ENCODE assay signal across 1 cellular context in the genomic region with DNA sequence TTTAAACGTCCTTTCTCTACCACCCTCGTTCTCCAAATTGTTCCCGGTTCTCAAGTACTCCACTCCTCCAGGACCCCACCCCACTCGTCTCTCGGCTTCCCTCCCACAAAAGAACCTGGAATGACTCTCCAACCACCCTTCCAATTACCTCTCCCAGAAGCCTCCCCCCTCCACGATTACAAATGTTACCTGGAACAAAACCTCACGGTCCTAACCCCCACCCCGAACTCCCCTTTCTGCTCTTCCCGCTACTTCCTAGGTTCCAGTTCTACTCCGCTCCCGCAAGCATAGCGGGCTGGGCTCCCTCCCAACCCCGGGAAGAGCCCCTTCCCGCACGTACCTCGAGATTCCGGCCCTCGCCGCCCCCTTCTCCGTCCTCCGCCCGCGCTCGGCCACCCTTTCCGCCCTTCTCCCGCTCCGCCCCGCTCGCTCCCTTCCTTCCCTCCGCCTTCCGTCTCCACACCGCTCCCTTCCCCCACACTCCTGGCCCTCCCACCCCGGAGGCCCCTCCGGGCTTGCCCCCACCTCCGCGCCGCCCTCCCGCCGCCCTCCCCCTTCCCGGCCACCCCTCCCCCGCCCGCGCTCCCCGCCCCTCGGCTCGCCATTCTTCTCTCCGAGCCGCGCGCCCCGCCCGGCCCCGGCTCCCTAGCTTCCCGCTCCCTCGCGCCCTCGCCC.
TF ChIP-seq lines count a peak whose summit lies in the region.

No MANE protein-coding gene starts in this region.

TF ChIP-seq in HEK293, 187 proteins besides CTCF, POLR2A, EP300 and RAD21 (continued from another document and continues in another):
- TF ChIP-seq, protein P1, sequence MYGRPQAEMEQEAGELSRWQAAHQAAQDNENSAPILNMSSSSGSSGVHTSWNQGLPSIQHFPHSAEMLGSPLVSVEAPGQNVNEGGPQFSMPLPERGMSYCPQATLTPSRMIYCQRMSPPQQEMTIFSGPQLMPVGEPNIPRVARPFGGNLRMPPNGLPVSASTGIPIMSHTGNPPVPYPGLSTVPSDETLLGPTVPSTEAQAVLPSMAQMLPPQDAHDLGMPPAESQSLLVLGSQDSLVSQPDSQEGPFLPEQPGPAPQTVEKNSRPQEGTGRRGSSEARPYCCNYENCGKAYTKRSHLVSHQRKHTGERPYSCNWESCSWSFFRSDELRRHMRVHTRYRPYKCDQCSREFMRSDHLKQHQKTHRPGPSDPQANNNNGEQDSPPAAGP (tag by site-specific recombination; IDR thresholded peaks at IDR 0.05): 0 out of 2 replicates have a peak, but pooled peaks have one; percentile 64
- TF ChIP-seq KLF9 (tag by site-specific recombination; IDR thresholded peaks at IDR 0.05; ENCODE audit: low read depth) (peak; percentile 80), ZNF791 (tag by site-specific recombination; IDR thresholded peaks at IDR 0.05) (peak; percentile 69), FEZF1 (tag by site-specific recombination; IDR thresholded peaks at IDR 0.05) (no peak), ZNF394 (tag by site-specific recombination; IDR thresholded peaks at IDR 0.05; ENCODE audit: borderline replicate concordance) (peak; percentile 39; the same call in 1 of the 2 replicates), PRDM1 (tag by site-specific recombination; IDR thresholded peaks at IDR 0.05) (no peak), HOXC10 (CRISPR knock-in tag; IDR thresholded peaks at IDR 0.05) (no peak), EGR2 (tag by site-specific recombination; IDR thresholded peaks at IDR 0.05; ENCODE audit: low read depth) (peak; percentile 90), ZNF211 (tag by site-specific recombination; IDR thresholded peaks at IDR 0.05; ENCODE audit: low read depth) (no peak), ZNF585B (tag by site-specific recombination; IDR thresholded peaks at IDR 0.05) (no peak), ZNF530 (tag by site-specific recombination; IDR thresholded peaks at IDR 0.05; ENCODE audit: low read depth) (no peak), ZNF610 (tag by site-specific recombination; IDR thresholded peaks at IDR 0.05; ENCODE audit: borderline replicate concordance) (0 out of 2 replicates have a peak, but pooled peaks have one; percentile 45), MEIS1 (CRISPR knock-in tag; IDR thresholded peaks at IDR 0.05; ENCODE audit: borderline replicate concordance) (no peak), ZBTB17 (tag by site-specific recombination; IDR thresholded peaks at IDR 0.05) (peak; percentile 12; the same call in 1 of the 2 replicates), ZNF747 (tag by site-specific recombination; IDR thresholded peaks at IDR 0.05) (no peak), ZNF529 (tag by site-specific recombination; IDR thresholded peaks at IDR 0.05; ENCODE audit: insufficient replicate concordance) (no peak), ZNF830 (tag by site-specific recombination; IDR thresholded peaks at IDR 0.05; ENCODE audit: low read depth) (no peak), ZNF24 (tag by site-specific recombination; IDR thresholded peaks at IDR 0.05) (no peak), ZNF624 (tag by site-specific recombination; IDR thresholded peaks at IDR 0.05) (no peak), ZNF37A (tag by site-specific recombination; IDR thresholded peaks at IDR 0.05) (no peak), GLI4 (tag by site-specific recombination; IDR thresholded peaks at IDR 0.05) (0 out of 2 replicates have a peak, but pooled peaks have one; percentile 27), ZNF785 (tag by site-specific recombination; IDR thresholded peaks at IDR 0.05) (peak; percentile 56; the same call in 1 of the 2 replicates), KLF8 (tag by site-specific recombination; IDR thresholded peaks at IDR 0.05) (peak; percentile 60; the same call in 1 of the 2 replicates), ZNF544 (tag by site-specific recombination; IDR thresholded peaks at IDR 0.05) (no peak), ZNF19 (tag by site-specific recombination; IDR thresholded peaks at IDR 0.05; ENCODE audit: low read depth) (no peak), ZIC2 (tag by site-specific recombination; IDR thresholded peaks at IDR 0.05) (no peak), ZNF202 (tag by site-specific recombination; IDR thresholded peaks at IDR 0.05; ENCODE audit: borderline replicate concordance) (no peak), ZNF707 (tag by site-specific recombination; IDR thresholded peaks at IDR 0.05) (no peak), ZNF776 (tag by site-specific recombination; IDR thresholded peaks at IDR 0.05; ENCODE audit: borderline replicate concordance) (no peak), ZNF138 (tag by site-specific recombination; IDR thresholded peaks at IDR 0.05; ENCODE audit: borderline replicate concordance) (peak; percentile 87; the same call in 1 of the 2 replicates), OVOL3 (tag by site-specific recombination; IDR thresholded peaks at IDR 0.05) (peak; percentile 14; the same call in 1 of the 2 replicates), IKZF3 (tag by site-specific recombination; IDR thresholded peaks at IDR 0.05) (peak; percentile 63), ZNF629 (tag by site-specific recombination; IDR thresholded peaks at IDR 0.05) (no peak), KLF7 (tag by site-specific recombination; IDR thresholded peaks at IDR 0.05; ENCODE audit: borderline replicate concordance) (peak; percentile 88), ZNF169 (tag by site-specific recombination; IDR thresholded peaks at IDR 0.05) (no peak), ZNF214 (tag by site-specific recombination; IDR thresholded peaks at IDR 0.05; ENCODE audit: borderline replicate concordance) (no peak), ZNF626 (tag by site-specific recombination; IDR thresholded peaks at IDR 0.05) (no peak), ZNF324 (tag by site-specific recombination; IDR thresholded peaks at IDR 0.05) (no peak), ZNF654 (tag by site-specific recombination; IDR thresholded peaks at IDR 0.05; ENCODE audit: low read depth) (no peak), REPIN1 (tag by site-specific recombination; IDR thresholded peaks at IDR 0.05; ENCODE audit: low read depth) (peak; percentile 72; the same call in 1 of the 2 replicates), ZNF514 (tag by site-specific recombination; IDR thresholded peaks at IDR 0.05) (no peak)
- TF ChIP-seq, protein P2, sequence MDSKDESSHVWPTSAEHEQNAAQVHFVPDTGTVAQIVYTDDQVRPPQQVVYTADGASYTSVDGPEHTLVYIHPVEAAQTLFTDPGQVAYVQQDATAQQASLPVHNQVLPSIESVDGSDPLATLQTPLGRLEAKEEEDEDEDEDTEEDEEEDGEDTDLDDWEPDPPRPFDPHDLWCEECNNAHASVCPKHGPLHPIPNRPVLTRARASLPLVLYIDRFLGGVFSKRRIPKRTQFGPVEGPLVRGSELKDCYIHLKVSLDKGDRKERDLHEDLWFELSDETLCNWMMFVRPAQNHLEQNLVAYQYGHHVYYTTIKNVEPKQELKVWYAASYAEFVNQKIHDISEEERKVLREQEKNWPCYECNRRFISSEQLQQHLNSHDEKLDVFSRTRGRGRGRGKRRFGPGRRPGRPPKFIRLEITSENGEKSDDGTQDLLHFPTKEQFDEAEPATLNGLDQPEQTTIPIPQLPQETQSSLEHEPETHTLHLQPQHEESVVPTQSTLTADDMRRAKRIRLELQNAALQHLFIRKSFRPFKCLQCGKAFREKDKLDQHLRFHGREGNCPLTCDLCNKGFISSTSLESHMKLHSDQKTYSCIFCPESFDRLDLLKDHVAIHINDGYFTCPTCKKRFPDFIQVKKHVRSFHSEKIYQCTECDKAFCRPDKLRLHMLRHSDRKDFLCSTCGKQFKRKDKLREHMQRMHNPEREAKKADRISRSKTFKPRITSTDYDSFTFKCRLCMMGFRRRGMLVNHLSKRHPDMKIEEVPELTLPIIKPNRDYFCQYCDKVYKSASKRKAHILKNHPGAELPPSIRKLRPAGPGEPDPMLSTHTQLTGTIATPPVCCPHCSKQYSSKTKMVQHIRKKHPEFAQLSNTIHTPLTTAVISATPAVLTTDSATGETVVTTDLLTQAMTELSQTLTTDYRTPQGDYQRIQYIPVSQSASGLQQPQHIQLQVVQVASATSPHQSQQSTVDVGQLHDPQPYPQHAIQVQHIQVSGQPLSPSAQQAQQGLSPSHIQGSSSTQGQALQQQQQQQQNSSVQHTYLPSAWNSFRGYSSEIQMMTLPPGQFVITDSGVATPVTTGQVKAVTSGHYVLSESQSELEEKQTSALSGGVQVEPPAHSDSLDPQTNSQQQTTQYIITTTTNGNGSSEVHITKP (tag by site-specific recombination; IDR thresholded peaks at IDR 0.05): peak; percentile 26; the same call in 1 of the 2 replicates
- TF ChIP-seq, protein P3, sequence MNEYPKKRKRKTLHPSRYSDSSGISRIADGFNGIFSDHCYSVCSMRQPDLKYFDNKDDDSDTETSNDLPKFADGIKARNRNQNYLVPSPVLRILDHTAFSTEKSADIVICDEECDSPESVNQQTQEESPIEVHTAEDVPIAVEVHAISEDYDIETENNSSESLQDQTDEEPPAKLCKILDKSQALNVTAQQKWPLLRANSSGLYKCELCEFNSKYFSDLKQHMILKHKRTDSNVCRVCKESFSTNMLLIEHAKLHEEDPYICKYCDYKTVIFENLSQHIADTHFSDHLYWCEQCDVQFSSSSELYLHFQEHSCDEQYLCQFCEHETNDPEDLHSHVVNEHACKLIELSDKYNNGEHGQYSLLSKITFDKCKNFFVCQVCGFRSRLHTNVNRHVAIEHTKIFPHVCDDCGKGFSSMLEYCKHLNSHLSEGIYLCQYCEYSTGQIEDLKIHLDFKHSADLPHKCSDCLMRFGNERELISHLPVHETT (tag by site-specific recombination; IDR thresholded peaks at IDR 0.05): peak; percentile 32; the same call in 1 of the 2 replicates
- TF ChIP-seq, protein P4, sequence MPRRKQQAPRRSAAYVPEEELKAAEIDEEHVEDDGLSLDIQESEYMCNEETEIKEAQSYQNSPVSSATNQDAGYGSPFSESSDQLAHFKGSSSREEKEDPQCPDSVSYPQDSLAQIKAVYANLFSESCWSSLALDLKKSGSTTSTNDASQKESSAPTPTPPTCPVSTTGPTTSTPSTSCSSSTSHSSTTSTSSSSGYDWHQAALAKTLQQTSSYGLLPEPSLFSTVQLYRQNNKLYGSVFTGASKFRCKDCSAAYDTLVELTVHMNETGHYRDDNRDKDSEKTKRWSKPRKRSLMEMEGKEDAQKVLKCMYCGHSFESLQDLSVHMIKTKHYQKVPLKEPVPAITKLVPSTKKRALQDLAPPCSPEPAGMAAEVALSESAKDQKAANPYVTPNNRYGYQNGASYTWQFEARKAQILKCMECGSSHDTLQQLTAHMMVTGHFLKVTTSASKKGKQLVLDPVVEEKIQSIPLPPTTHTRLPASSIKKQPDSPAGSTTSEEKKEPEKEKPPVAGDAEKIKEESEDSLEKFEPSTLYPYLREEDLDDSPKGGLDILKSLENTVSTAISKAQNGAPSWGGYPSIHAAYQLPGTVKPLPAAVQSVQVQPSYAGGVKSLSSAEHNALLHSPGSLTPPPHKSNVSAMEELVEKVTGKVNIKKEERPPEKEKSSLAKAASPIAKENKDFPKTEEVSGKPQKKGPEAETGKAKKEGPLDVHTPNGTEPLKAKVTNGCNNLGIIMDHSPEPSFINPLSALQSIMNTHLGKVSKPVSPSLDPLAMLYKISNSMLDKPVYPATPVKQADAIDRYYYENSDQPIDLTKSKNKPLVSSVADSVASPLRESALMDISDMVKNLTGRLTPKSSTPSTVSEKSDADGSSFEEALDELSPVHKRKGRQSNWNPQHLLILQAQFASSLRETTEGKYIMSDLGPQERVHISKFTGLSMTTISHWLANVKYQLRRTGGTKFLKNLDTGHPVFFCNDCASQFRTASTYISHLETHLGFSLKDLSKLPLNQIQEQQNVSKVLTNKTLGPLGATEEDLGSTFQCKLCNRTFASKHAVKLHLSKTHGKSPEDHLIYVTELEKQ (tag by site-specific recombination; IDR thresholded peaks at IDR 0.05; ENCODE audit: borderline replicate concordance): no peak
- TF ChIP-seq, protein P5, sequence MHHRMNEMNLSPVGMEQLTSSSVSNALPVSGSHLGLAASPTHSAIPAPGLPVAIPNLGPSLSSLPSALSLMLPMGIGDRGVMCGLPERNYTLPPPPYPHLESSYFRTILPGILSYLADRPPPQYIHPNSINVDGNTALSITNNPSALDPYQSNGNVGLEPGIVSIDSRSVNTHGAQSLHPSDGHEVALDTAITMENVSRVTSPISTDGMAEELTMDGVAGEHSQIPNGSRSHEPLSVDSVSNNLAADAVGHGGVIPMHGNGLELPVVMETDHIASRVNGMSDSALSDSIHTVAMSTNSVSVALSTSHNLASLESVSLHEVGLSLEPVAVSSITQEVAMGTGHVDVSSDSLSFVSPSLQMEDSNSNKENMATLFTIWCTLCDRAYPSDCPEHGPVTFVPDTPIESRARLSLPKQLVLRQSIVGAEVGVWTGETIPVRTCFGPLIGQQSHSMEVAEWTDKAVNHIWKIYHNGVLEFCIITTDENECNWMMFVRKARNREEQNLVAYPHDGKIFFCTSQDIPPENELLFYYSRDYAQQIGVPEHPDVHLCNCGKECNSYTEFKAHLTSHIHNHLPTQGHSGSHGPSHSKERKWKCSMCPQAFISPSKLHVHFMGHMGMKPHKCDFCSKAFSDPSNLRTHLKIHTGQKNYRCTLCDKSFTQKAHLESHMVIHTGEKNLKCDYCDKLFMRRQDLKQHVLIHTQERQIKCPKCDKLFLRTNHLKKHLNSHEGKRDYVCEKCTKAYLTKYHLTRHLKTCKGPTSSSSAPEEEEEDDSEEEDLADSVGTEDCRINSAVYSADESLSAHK (tag by site-specific recombination; IDR thresholded peaks at IDR 0.05): peak; percentile 43
- TF ChIP-seq, protein P6, sequence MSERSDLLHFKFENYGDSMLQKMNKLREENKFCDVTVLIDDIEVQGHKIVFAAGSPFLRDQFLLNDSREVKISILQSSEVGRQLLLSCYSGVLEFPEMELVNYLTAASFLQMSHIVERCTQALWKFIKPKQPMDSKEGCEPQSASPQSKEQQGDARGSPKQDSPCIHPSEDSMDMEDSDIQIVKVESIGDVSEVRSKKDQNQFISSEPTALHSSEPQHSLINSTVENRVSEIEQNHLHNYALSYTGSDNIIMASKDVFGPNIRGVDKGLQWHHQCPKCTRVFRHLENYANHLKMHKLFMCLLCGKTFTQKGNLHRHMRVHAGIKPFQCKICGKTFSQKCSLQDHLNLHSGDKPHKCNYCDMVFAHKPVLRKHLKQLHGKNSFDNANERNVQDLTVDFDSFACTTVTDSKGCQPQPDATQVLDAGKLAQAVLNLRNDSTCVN (tag by site-specific recombination; optimal IDR thresholded peaks at IDR 0.05): peak; percentile 35
- TF ChIP-seq, protein P7, sequence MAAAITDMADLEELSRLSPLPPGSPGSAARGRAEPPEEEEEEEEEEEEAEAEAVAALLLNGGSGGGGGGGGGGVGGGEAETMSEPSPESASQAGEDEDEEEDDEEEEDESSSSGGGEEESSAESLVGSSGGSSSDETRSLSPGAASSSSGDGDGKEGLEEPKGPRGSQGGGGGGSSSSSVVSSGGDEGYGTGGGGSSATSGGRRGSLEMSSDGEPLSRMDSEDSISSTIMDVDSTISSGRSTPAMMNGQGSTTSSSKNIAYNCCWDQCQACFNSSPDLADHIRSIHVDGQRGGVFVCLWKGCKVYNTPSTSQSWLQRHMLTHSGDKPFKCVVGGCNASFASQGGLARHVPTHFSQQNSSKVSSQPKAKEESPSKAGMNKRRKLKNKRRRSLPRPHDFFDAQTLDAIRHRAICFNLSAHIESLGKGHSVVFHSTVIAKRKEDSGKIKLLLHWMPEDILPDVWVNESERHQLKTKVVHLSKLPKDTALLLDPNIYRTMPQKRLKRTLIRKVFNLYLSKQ (tag by site-specific recombination; IDR thresholded peaks at IDR 0.05; ENCODE audit: borderline replicate concordance): no peak
- TF ChIP-seq, protein P8, sequence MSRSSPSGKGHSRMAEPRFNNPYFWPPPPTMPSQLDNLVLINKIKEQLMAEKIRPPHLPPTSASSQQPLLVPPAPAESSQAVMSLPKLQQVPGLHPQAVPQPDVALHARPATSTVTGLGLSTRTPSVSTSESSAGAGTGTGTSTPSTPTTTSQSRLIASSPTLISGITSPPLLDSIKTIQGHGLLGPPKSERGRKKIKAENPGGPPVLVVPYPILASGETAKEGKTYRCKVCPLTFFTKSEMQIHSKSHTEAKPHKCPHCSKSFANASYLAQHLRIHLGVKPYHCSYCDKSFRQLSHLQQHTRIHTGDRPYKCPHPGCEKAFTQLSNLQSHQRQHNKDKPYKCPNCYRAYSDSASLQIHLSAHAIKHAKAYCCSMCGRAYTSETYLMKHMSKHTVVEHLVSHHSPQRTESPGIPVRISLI (tag by site-specific recombination; IDR thresholded peaks at IDR 0.05): no peak
